Comparison of ENCODE assay signal across 12 cellular contexts in genomic region chr17:8963665-8964258, GRCh38.
DNase-seq lines count a peak whose midpoint lies in the region; ATAC-seq and TF ChIP-seq lines count a peak whose summit lies in the region.
"Had no signal": no experiment of that assay in that cellular context is flagged by ENCODE, and none has a peak within 500 bp of the region (broad histone marks: within the 10 kb centered on the region; RNA-seq: fewer than 3 reads in every experiment).

No MANE protein-coding gene starts in this region.

- peak overlapping the region; percentile 91 for H3K4me3 Mint-ChIP-seq in activated T-cell treated with anti-CD3 and anti-CD28 coated beads, Interleukin-2, amount 50 U/mL, for 24 hours
- H3K4me3 Mint-ChIP-seq in stimulated activated naive CD8-positive, alpha-beta T cell treated with anti-CD3 and anti-CD28 coated beads, Interleukin-15, amount 100 ng/mL, for 72 hours: peak overlapping the region; percentile 94 to 98

- H3K9me3 ChIP-seq in NT2/D1 (ENCODE audit: insufficient read depth, low read length): no peaks in the 10 kb centered on the region

- H3K4me1 Mint-ChIP-seq in activated T-cell treated with anti-CD3 and anti-CD28 coated beads, Interleukin-2, amount 50 U/mL, for 24 hours (ENCODE audit: low read depth): peaks cover 76% of the 10 kb centered on the region
- H3K4me1 Mint-ChIP-seq in stimulated activated naive CD8-positive, alpha-beta T cell treated with anti-CD3 and anti-CD28 coated beads, Interleukin-15, amount 100 ng/mL, for 72 hours: peaks cover 76% of the 10 kb centered on the region
- H3K4me1 Mint-ChIP-seq: nephron had no signal

- H3K9ac ChIP-seq in NT2/D1 (ENCODE audit: insufficient read length, low read depth): peak overlapping the region; percentile 1
- H3K9ac ChIP-seq: GM23248 had no signal

- H3K36me3 Mint-ChIP-seq in activated T-cell treated with anti-CD3 and anti-CD28 coated beads, Interleukin-2, amount 50 U/mL, for 24 hours (ENCODE audit: low read depth): peaks cover 47% of the 10 kb centered on the region

- no peak for TF ChIP-seq CTCF in coronary artery (IDR thresholded peaks at IDR 0.05)

- no peak overlapping the region for H3K4me3 ChIP-seq in NT2/D1 (ENCODE audit: insufficient read length, low read depth)
- H3K4me3 ChIP-seq in coronary artery: peak overlapping the region; percentile 71
- H3K4me3 ChIP-seq: GM23248 had no signal

- no peaks in the 10 kb centered on the region for H3K36me3 ChIP-seq in NT2/D1 (ENCODE audit: insufficient read depth, insufficient read length, low read length)

- ATAC-seq in stimulated activated naive CD8-positive, alpha-beta T cell treated with anti-CD3 and anti-CD28 coated beads, Interleukin-15, amount 100 ng/mL, for 72 hours: peak; percentile 56

- H3K27ac ChIP-seq in coronary artery: no peak overlapping the region
- H3K27ac ChIP-seq: GM23248 had no signal

- peaks cover 32% of the 10 kb centered on the region for H3K27me3 ChIP-seq in NT2/D1 (ENCODE audit: insufficient read depth, insufficient read length)

- peaks cover 10% of the 10 kb centered on the region for H3K9me3 Mint-ChIP-seq in activated T-cell treated with anti-CD3 and anti-CD28 coated beads, Interleukin-2, amount 50 U/mL, for 24 hours
- peaks cover 9 to 12% of the 10 kb centered on the region in 2 donors for H3K9me3 Mint-ChIP-seq in stimulated activated naive CD8-positive, alpha-beta T cell treated with anti-CD3 and anti-CD28 coated beads, Interleukin-15, amount 100 ng/mL, for 72 hours

- no peaks in the 10 kb centered on the region for H3K27me3 Mint-ChIP-seq in activated T-cell treated with anti-CD3 and anti-CD28 coated beads, Interleukin-2, amount 50 U/mL, for 24 hours
- no peaks in the 10 kb centered on the region for H3K27me3 Mint-ChIP-seq in stimulated activated naive CD8-positive, alpha-beta T cell treated with anti-CD3 and anti-CD28 coated beads, Interleukin-15, amount 100 ng/mL, for 72 hours

- peak overlapping the region; percentile 95 for H3K27ac Mint-ChIP-seq in activated T-cell treated with anti-CD3 and anti-CD28 coated beads, Interleukin-2, amount 50 U/mL, for 24 hours
- H3K27ac Mint-ChIP-seq in stimulated activated naive CD8-positive, alpha-beta T cell treated with anti-CD3 and anti-CD28 coated beads, Interleukin-15, amount 100 ng/mL, for 72 hours: peak overlapping the region; percentile 84 to 88
- H3K27ac Mint-ChIP-seq: nephron had no signal

- H3K4me1 ChIP-seq in NT2/D1 (ENCODE audit: insufficient read depth, insufficient read length): no peaks in the 10 kb centered on the region

- DNase-seq in activated T-cell treated with anti-CD3 and anti-CD28 coated beads, Interleukin-2, amount 50 U/mL, for 24 hours: peak; percentile 58
- no peak for DNase-seq in activated T-cell treated with anti-CD3 and anti-CD28 coated beads, Interleukin-2, amount 50 U/mL, for 1 hour
- no peak for DNase-seq in NT2/D1 (ENCODE audit: low read depth, low spot score)
- DNase-seq in coronary artery (ENCODE audit: low spot score): no peak
- DNase-seq in stimulated activated naive CD8-positive, alpha-beta T cell treated with anti-CD3 and anti-CD28 coated beads, Interleukin-15, amount 100 ng/mL, for 72 hours: no peak
- DNase-seq in NCI-H1105 (lab: John Stamatoyannopoulos, UW): no peak
- DNase-seq in effector CD4-positive, alpha-beta T cell: no peak
- no peak for DNase-seq in AG08395 (ENCODE audit: low spot score)
- DNase-seq: GDM1, GM23248, NCI-H2107 had no signal
